ENCODE assay signal across 9 cellular contexts in the genomic region with DNA sequence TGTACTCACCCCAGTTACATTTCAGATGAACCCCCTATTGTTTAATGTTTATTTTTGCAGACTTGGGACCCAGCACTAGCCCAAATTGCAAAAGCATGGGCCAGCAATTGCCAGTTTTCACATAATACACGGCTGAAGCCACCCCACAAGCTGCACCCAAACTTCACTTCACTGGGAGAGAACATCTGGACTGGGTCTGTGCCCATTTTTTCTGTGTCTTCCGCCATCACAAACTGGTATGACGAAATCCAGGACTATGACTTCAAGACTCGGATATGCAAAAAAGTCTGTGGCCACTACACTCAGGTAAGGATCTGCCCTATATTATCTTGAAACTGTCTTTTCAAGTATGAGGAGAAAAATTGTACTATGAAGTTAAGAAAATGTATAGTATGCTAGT. TPM values are rescaled to one million over a fixed set of nuclear protein-coding genes. Genes with fewer than 3 reads are reported as not detected.
DNase-seq lines count a peak whose midpoint lies in the region; ATAC-seq, FAIRE-seq and TF ChIP-seq lines count a peak whose summit lies in the region.
"Had no signal": no experiment of that assay in that cellular context is flagged by ENCODE, and none has a peak within 500 bp of the region (broad histone marks: within the 10 kb centered on the region; RNA-seq: fewer than 3 reads in every experiment).

No MANE protein-coding gene starts in this region.

- no peak overlapping the region for H3K4me3 ChIP-seq in bronchial epithelial cell (ENCODE audit: low read depth, low read length)

- H3K27ac Mint-ChIP-seq in natural killer cell treated with Interleukin-12 subunit alpha and Interleukin-12 subunit beta and Interleukin-15 and Interleukin-18, amount 100 ng/mL, for 72 hours: peak overlapping the region; percentile 93 to 94
- H3K27ac Mint-ChIP-seq: type B pancreatic cell had no signal

- H3K27me3 Mint-ChIP-seq in natural killer cell treated with Interleukin-12 subunit alpha and Interleukin-12 subunit beta and Interleukin-15 and Interleukin-18, amount 100 ng/mL, for 72 hours: no peaks in the 10 kb centered on the region
- H3K27me3 Mint-ChIP-seq: type B pancreatic cell had no signal

- FAIRE-seq in bronchial epithelial cell (lab: Jason Lieb, UNC): no peak

- H3K4me1 Mint-ChIP-seq in natural killer cell treated with Interleukin-12 subunit alpha and Interleukin-12 subunit beta and Interleukin-15 and Interleukin-18, amount 100 ng/mL, for 72 hours (ENCODE audit: low read depth in 2 of 2): peaks cover 70 to 80% of the 10 kb centered on the region in 2 donors

- peak overlapping the region; percentile 66 for H3K27ac ChIP-seq in KOPT-K1 (ENCODE audit: low read depth, low read length, poor library complexity, severe bottlenecking)

- peaks cover 2% of the 10 kb centered on the region for H3K9me3 Mint-ChIP-seq in natural killer cell treated with Interleukin-12 subunit alpha and Interleukin-12 subunit beta and Interleukin-15 and Interleukin-18, amount 100 ng/mL, for 72 hours
- H3K9me3 Mint-ChIP-seq: type B pancreatic cell had no signal

- H3K36me3 ChIP-seq in KOPT-K1 (ENCODE audit: insufficient read depth, low read length) (0 out of 2 replicates have a peak, but pooled peaks cover 4% of the 10 kb centered on the region), bronchial epithelial cell (ENCODE audit: control insufficient read depth, insufficient read depth, low read length) (peaks cover 2% of the 10 kb centered on the region)

- no peaks in the 10 kb centered on the region for H3K27me3 ChIP-seq in bronchial epithelial cell (ENCODE audit: control insufficient read depth, insufficient read depth, low read length)

- no peak for TF ChIP-seq CTCF in bronchial epithelial cell (IDR thresholded peaks at IDR 0.05; ENCODE audit: insufficient read depth, low read length, severe bottlenecking)

- ATAC-seq in natural killer cell treated with Interleukin-12 subunit alpha and Interleukin-12 subunit beta and Interleukin-15 and Interleukin-18, amount 100 ng/mL, for 72 hours: no peak
- ATAC-seq in HG03097 (IDR thresholded peaks at IDR 0.05; ENCODE audit: low FRiP score, unreplicated experiment): no peak
- ATAC-seq in GM21619 (IDR thresholded peaks at IDR 0.05; ENCODE audit: unreplicated experiment): no peak

- peak; percentile 57 for DNase-seq in CD1c-positive myeloid dendritic cell (ENCODE audit: extremely low spot score)
- peak; percentile 48 for DNase-seq in bronchial epithelial cell (ENCODE audit: low read depth)
- DNase-seq in natural killer cell treated with Interleukin-12 subunit alpha and Interleukin-12 subunit beta and Interleukin-15 and Interleukin-18, amount 100 ng/mL, for 72 hours (ENCODE audit: low spot score): no peak
- DNase-seq in NCI-H146 treated with DMSO at 0.1 percent for 48 hours (lab: John Stamatoyannopoulos, UW; ENCODE audit: unreplicated experiment): no peak
- DNase-seq in NCI-H187 (lab: John Stamatoyannopoulos, UW): no peak

- peak overlapping the region; percentile 99 for H3K4me3 Mint-ChIP-seq in natural killer cell treated with Interleukin-12 subunit alpha and Interleukin-12 subunit beta and Interleukin-15 and Interleukin-18, amount 100 ng/mL, for 72 hours
- H3K4me3 Mint-ChIP-seq: type B pancreatic cell had no signal

- H3K36me3 Mint-ChIP-seq in natural killer cell treated with Interleukin-12 subunit alpha and Interleukin-12 subunit beta and Interleukin-15 and Interleukin-18, amount 100 ng/mL, for 72 hours: peaks cover 11% of the 10 kb centered on the region
- H3K36me3 Mint-ChIP-seq: type B pancreatic cell had no signal

- no peaks in the 10 kb centered on the region for H3K9me3 ChIP-seq in KOPT-K1 (ENCODE audit: insufficient read depth, low read length, poor library complexity, severe bottlenecking)

RNA-seq across cellular contexts. Expression of a gene that starts 1.2 kb away (rescaled TPM):
- 5.8 and 15.0 TPM in 2 replicates for total RNA-seq in bronchial epithelial cell
- 10 to 100 TPM; 47.1 to 48.3 TPM for total RNA-seq in natural killer cell treated with Interleukin-12 subunit alpha and Interleukin-12 subunit beta and Interleukin-15 and Interleukin-18, amount 100 ng/mL, for 72 hours

RNA-seq across cellular contexts. Expression of a gene that starts 29.6 kb away (rescaled TPM):
- 23.2 and 30.8 TPM in 2 replicates for total RNA-seq in bronchial epithelial cell
- 10 to 100 TPM; 64.4 to 96.4 TPM for total RNA-seq in natural killer cell treated with Interleukin-12 subunit alpha and Interleukin-12 subunit beta and Interleukin-15 and Interleukin-18, amount 100 ng/mL, for 72 hours

Comparison
In these comparisons a context has a peak if more than half of its experiments do, and no peak if none do; other contexts are left out.
1. DNase-seq: peak in CD1c-positive myeloid dendritic cell (single experiment) and bronchial epithelial cell (single experiment); none in natural killer cell treated with Interleukin-12 subunit alpha and Interleukin-12 subunit beta and Interleukin-15 and Interleukin-18, amount 100 ng/mL, for 72 hours (single experiment), NCI-H146 treated with DMSO at 0.1 percent for 48 hours (single experiment) and NCI-H187 (0 of 2).